1 cellular context compared by ENCODE assay signal in the genomic region with DNA sequence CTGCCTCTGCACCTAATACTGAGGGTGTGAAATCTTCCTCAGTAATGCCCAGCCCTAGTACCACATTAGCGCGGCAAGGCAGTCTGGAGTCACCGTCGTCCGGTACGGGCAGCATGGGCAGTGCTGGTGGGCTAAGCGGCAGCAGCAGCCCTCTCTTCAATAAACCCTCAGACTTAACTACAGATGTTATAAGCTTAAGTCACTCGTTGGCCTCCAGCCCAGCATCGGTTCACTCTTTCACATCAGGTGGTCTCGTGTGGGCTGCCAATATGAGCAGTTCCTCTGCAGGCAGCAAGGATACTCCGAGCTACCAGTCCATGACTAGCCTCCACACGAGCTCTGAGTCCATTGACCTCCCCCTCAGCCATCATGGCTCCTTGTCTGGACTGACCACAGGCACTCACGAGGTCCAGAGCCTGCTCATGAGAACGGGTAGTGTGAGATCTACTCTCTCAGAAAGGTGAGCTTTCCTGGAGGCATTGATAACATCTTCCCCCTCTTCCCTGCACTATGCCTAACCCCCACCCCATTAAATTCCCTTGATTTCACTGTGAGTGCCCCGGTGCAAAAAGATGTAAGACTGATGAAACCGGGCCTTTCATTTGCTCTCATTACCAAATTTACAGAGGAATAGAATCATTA.
TF ChIP-seq lines count a peak whose summit lies in the region.

No MANE protein-coding gene starts in this region.

TF ChIP-seq in H1, 55 proteins besides CTCF, POLR2A, EP300 and RAD21 (continued from another document):
- TF ChIP-seq TBP (IDR thresholded peaks at IDR 0.05; ENCODE audit: low read depth, low read length) (no peak), SIN3A (conservative IDR thresholded peaks at IDR 0.05 in 1 of 2, IDR thresholded peaks at IDR 0.05 in 1 of 2; ENCODE audit: low read depth in 1 of 2, low read length in 2 of 2) (no peak), KDM4A (IDR thresholded peaks at IDR 0.05; ENCODE audit: low read depth, low read length, severe bottlenecking) (no peak), HDAC2 (IDR thresholded peaks at IDR 0.05; ENCODE audit: borderline replicate concordance in 1 of 2, low read depth in 2 of 2, low read length in 2 of 2) (no peak), POLR2AphosphoS5 (IDR thresholded peaks at IDR 0.05; ENCODE audit: low read depth, low read length) (no peak), CREB1 (IDR thresholded peaks at IDR 0.05) (no peak), NANOG (IDR thresholded peaks at IDR 0.05; ENCODE audit: insufficient read depth, low read depth, low read length, poor library complexity, severe bottlenecking) (no peak), SRF (IDR thresholded peaks at IDR 0.05; ENCODE audit: low read depth, low read length) (no peak), SAP30 (IDR thresholded peaks at IDR 0.05; ENCODE audit: insufficient read depth, insufficient replicate concordance, low read length) (no peak)
- TF ChIP-seq, protein P1, sequence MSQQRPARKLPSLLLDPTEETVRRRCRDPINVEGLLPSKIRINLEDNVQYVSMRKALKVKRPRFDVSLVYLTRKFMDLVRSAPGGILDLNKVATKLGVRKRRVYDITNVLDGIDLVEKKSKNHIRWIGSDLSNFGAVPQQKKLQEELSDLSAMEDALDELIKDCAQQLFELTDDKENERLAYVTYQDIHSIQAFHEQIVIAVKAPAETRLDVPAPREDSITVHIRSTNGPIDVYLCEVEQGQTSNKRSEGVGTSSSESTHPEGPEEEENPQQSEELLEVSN (IDR thresholded peaks at IDR 0.05) = no peak
